ENCODE assay signal across 7 cellular contexts in genomic region chr3:29393946-29394345, GRCh38.
DNase-seq lines count a peak whose midpoint lies in the region; TF ChIP-seq lines count a peak whose summit lies in the region.
"Not testable (repeated sequence)": the region's sequence is repeated elsewhere in the genome, so short reads cannot be mapped to it uniquely, and the experiment has no call there.

No MANE protein-coding gene starts in this region.

- WGBS in H9 (ENCODE audit: extremely low coverage, insufficient read length, low lambda C conversion rate): no CpG with 5 or more reads among the region's 4 CpGs
- 85 to 90% methylated on average over 3 to 4 of the region's 4 CpGs for WGBS in endodermal cell (ENCODE audit: insufficient coverage in 1 of 2, insufficient read length in 1 of 2), 2 experiments
- WGBS in mesenchymal stem cell: 72% methylated on average over 4 of the region's 4 CpGs
- no CpG with 5 or more reads among the region's 4 CpGs for WGBS in trophoblast cell (ENCODE audit: extremely low coverage, insufficient coverage, insufficient read length)

- H3K36me3 ChIP-seq in BE2C; endodermal cell (ENCODE audit: control insufficient read depth, insufficient read depth, low read length); mesenchymal stem cell (ENCODE audit: control insufficient read depth in 1 of 2, insufficient read depth in 2 of 2, low read depth in 1 of 2, low read length in 2 of 2); trophoblast cell (ENCODE audit: control insufficient read depth in 1 of 2, insufficient read depth in 2 of 2, low read length in 2 of 2): not testable (repeated sequence)

- not testable (repeated sequence) for H3K9me3 ChIP-seq in BE2C; H9 (ENCODE audit: control insufficient read depth, low read depth, low read length); mesenchymal stem cell (ENCODE audit: control insufficient read depth, low read length); trophoblast cell (ENCODE audit: insufficient read depth, low read depth, low read length)
- H3K9me3 ChIP-seq in endodermal cell (ENCODE audit: control insufficient read depth, low read length): peaks cover 10% of the 10 kb centered on the region

- H2BK120ac ChIP-seq in H9 (ENCODE audit: low read depth, low read length, poor library complexity, severe bottlenecking); mesenchymal stem cell (ENCODE audit: low read depth, low read length); trophoblast cell (ENCODE audit: insufficient read depth, low read length, poor library complexity): not testable (repeated sequence)

- H4K12ac ChIP-seq in trophoblast cell (ENCODE audit: low read depth, low read length): not testable (repeated sequence)

- not testable (repeated sequence) for H3K23me2 ChIP-seq in H9 (ENCODE audit: insufficient read length, low read depth, low read length, poor library complexity, severe bottlenecking)

- not testable (repeated sequence) for H2AFZ ChIP-seq in H9 (ENCODE audit: low read length); mesenchymal stem cell (ENCODE audit: low read depth, low read length); trophoblast cell (ENCODE audit: insufficient read depth, low read length, poor library complexity)

- H3K4me2 ChIP-seq in H9 (ENCODE audit: insufficient read depth, insufficient read length, low read length); mesenchymal stem cell (ENCODE audit: low read length, poor library complexity, severe bottlenecking); trophoblast cell (ENCODE audit: low read length): not testable (repeated sequence)

- peaks cover 17 to 37% (median 21%) of the 10 kb centered on the region in 3 experiments for H3K36me3 Mint-ChIP-seq in H9 (ENCODE audit: insufficient read depth in 1 of 3, low read depth in 3 of 3)
- H3K36me3 Mint-ChIP-seq in chondrocyte (ENCODE audit: low read depth): peaks cover 16% of the 10 kb centered on the region
- H3K36me3 Mint-ChIP-seq in endodermal cell (ENCODE audit: low read depth): not testable (repeated sequence)

- H3K27me3 ChIP-seq in BE2C; H9 (ENCODE audit: insufficient read depth, low read length); endodermal cell (ENCODE audit: control insufficient read depth, insufficient read depth, low read length, poor library complexity, severe bottlenecking); mesenchymal stem cell (ENCODE audit: control insufficient read depth in 1 of 2, insufficient read depth in 1 of 2, low read length in 2 of 2); trophoblast cell (ENCODE audit: insufficient read depth, low read length): not testable (repeated sequence)

- not testable (repeated sequence) for H3K56ac ChIP-seq in H9 (ENCODE audit: insufficient read length, low read depth, low read length)

- peak overlapping the region in 2 of 3 experiments; percentile 8 to 35; a peak in 3 of 7 replicates for H3K27ac Mint-ChIP-seq in H9
- peak overlapping the region; percentile 12 for H3K27ac Mint-ChIP-seq in chondrocyte (ENCODE audit: unreplicated experiment)
- not testable (repeated sequence) for H3K27ac Mint-ChIP-seq in endodermal cell

- not testable (repeated sequence) for H3K27ac ChIP-seq in H9 (ENCODE audit: insufficient read length, low read depth, low read length); endodermal cell (ENCODE audit: low read depth, low read length); mesenchymal stem cell (ENCODE audit: low read length, poor library complexity, severe bottlenecking)
- peak overlapping the region; percentile 53 for H3K27ac ChIP-seq in trophoblast cell (ENCODE audit: low read depth, low read length)

- H3K9me3 Mint-ChIP-seq in H9: peaks cover 28 to 32% of the 10 kb centered on the region in 2 experiments
- peaks cover 12% of the 10 kb centered on the region for H3K9me3 Mint-ChIP-seq in chondrocyte (ENCODE audit: low read depth)
- H3K9me3 Mint-ChIP-seq in endodermal cell: peaks cover 32% of the 10 kb centered on the region

- H3K23ac ChIP-seq in H9 (ENCODE audit: insufficient read length, low read depth, low read length); mesenchymal stem cell (ENCODE audit: low read length in 2 of 2); trophoblast cell (ENCODE audit: low read length): not testable (repeated sequence)

- H2AK5ac ChIP-seq in H9 (ENCODE audit: insufficient read length, low read length); mesenchymal stem cell (ENCODE audit: low read length, severe bottlenecking); trophoblast cell (ENCODE audit: low read length): not testable (repeated sequence)

- H2BK12ac ChIP-seq in H9 (ENCODE audit: insufficient read length, low read depth, low read length); mesenchymal stem cell (ENCODE audit: low read length in 2 of 2); trophoblast cell (ENCODE audit: low read length): not testable (repeated sequence)

- not testable (repeated sequence) for H3K79me2 ChIP-seq in H9 (ENCODE audit: insufficient read depth, low read length); trophoblast cell (ENCODE audit: control insufficient read depth, insufficient read depth, low read length, poor library complexity)

- not testable (repeated sequence) for H3K4me3 Mint-ChIP-seq in H9; chondrocyte (ENCODE audit: unreplicated experiment); endodermal cell

- not testable (repeated sequence) for H3K4me3 ChIP-seq in BE2C (ENCODE audit: low read depth, low read length); endodermal cell (ENCODE audit: low read length); mesenchymal stem cell (ENCODE audit: insufficient read depth in 1 of 2, low read depth in 1 of 2, low read length in 2 of 2); trophoblast cell (ENCODE audit: low read depth, low read length)

- not testable (repeated sequence) for H2BK15ac ChIP-seq in H9 (ENCODE audit: low read depth, low read length); mesenchymal stem cell (ENCODE audit: low read depth, poor library complexity, severe bottlenecking)

- not testable (repeated sequence) for H3K9ac ChIP-seq in H9 (ENCODE audit: extremely low read depth, insufficient read length, low read length); endodermal cell (ENCODE audit: extremely low read depth, low read length, poor library complexity, severe bottlenecking); mesenchymal stem cell (ENCODE audit: low read length); trophoblast cell (ENCODE audit: low read length)

- H3K27me3 Mint-ChIP-seq in H9 (ENCODE audit: low read depth); chondrocyte (ENCODE audit: low read depth); endodermal cell (ENCODE audit: insufficient read depth): not testable (repeated sequence)

- H2BK20ac ChIP-seq in H9 (ENCODE audit: low read depth, low read length, poor library complexity, severe bottlenecking): not testable (repeated sequence)

- not testable (repeated sequence) for H3T11ph ChIP-seq in H9 (ENCODE audit: low read length)

- H3K4ac ChIP-seq in H9 (ENCODE audit: low read depth, low read length); mesenchymal stem cell (ENCODE audit: low read depth in 1 of 2, low read length in 2 of 2); trophoblast cell (ENCODE audit: low read depth, low read length): not testable (repeated sequence)

- not testable (repeated sequence) for H3K79me1 ChIP-seq in H9 (ENCODE audit: insufficient read depth, low read depth, low read length, poor library complexity, severe bottlenecking); trophoblast cell (ENCODE audit: low read length)
- peaks cover 28% of the 10 kb centered on the region for H3K79me1 ChIP-seq in mesenchymal stem cell (replicated peaks; ENCODE audit: low read length, poor library complexity, severe bottlenecking)

- TF ChIP-seq CTCF in BE2C (IDR thresholded peaks at IDR 0.05; ENCODE audit: low read depth, low read length); H9 (conservative IDR thresholded peaks at IDR 0.05); chondrocyte (IDR thresholded peaks at IDR 0.05); endodermal cell (conservative IDR thresholded peaks at IDR 0.05): not testable (repeated sequence)

- peaks cover 18% of the 10 kb centered on the region for H3K4me1 ChIP-seq in BE2C
- H3K4me1 ChIP-seq in H9 (ENCODE audit: insufficient read depth, low read length); endodermal cell (ENCODE audit: control insufficient read depth, insufficient read depth, low read length); mesenchymal stem cell (ENCODE audit: control insufficient read depth, insufficient read depth, low read depth, low read length); trophoblast cell (ENCODE audit: control insufficient read depth in 1 of 2, insufficient read depth in 2 of 2, low read length in 2 of 2): not testable (repeated sequence)

- not testable (repeated sequence) for H4K91ac ChIP-seq in H9 (ENCODE audit: insufficient read length, low read depth, low read length); mesenchymal stem cell (ENCODE audit: low read length); trophoblast cell (ENCODE audit: low read depth, low read length)

- DNase-seq in BE2C (peak; percentile 70), amniotic epithelial cell (ENCODE audit: low read depth) (peak; percentile 63), endodermal cell (peak; percentile 50), mesenchymal stem cell (peak; percentile 29)
- not testable (repeated sequence) for DNase-seq in H9; chondrocyte (ENCODE audit: low spot score); trophoblast cell

- H4K5ac ChIP-seq in H9 (ENCODE audit: insufficient read length, low read depth, low read length): not testable (repeated sequence)

- H2BK5ac ChIP-seq in H9 (ENCODE audit: insufficient read length, low read length); mesenchymal stem cell (ENCODE audit: low read depth, low read length, poor library complexity, severe bottlenecking); trophoblast cell (ENCODE audit: low read depth, low read length, poor library complexity): not testable (repeated sequence)

- H4K8ac ChIP-seq in H9 (replicated peaks; ENCODE audit: insufficient read length, low read depth, low read length); mesenchymal stem cell (ENCODE audit: low read length); trophoblast cell (ENCODE audit: low read depth, low read length): not testable (repeated sequence)

- H3K18ac ChIP-seq in H9 (ENCODE audit: insufficient read length, low read depth, low read length); mesenchymal stem cell (ENCODE audit: low read depth in 1 of 2, low read length in 2 of 2); trophoblast cell (ENCODE audit: low read length): not testable (repeated sequence)

- H3K14ac ChIP-seq in H9 (ENCODE audit: insufficient read depth, low read length); mesenchymal stem cell (ENCODE audit: low read length in 2 of 2); trophoblast cell (ENCODE audit: low read length): not testable (repeated sequence)

- not testable (repeated sequence) for H4K20me1 ChIP-seq in H9 (ENCODE audit: control insufficient read depth, insufficient read depth, insufficient read length)

- H3K4me1 Mint-ChIP-seq in H9, endodermal cell: not testable (repeated sequence)
- peaks cover 16% of the 10 kb centered on the region for H3K4me1 Mint-ChIP-seq in chondrocyte (ENCODE audit: low read depth)
